ENCODE assay signal across 19 cellular contexts in genomic region chr14:54129850-54130640, GRCh38.
DNase-seq lines count a peak whose midpoint lies in the region; ATAC-seq, FAIRE-seq and TF ChIP-seq lines count a peak whose summit lies in the region.
"Had no signal": no experiment of that assay in that cellular context is flagged by ENCODE, and none has a peak within 500 bp of the region (broad histone marks: within the 10 kb centered on the region; RNA-seq: fewer than 3 reads in every experiment).

No MANE protein-coding gene starts in this region.

- H3K27me3 ChIP-seq in HepG2 (ENCODE audit: control insufficient read depth in 1 of 2, insufficient read depth in 2 of 2, low read length in 2 of 2) (no peaks in the 10 kb centered on the region), right lobe of liver (no peaks in the 10 kb centered on the region), adipocyte (replicated peaks; ENCODE audit: control insufficient read depth, insufficient read depth, low read length) (no peaks in the 10 kb centered on the region)

- no peak for TF ChIP-seq EP300 in HepG2 (IDR thresholded peaks at IDR 0.05; ENCODE audit: low read depth in 2 of 2, low read length in 2 of 2)
- TF ChIP-seq EP300 in HepG2 (CRISPR knock-in tag; IDR thresholded peaks at IDR 0.05; ENCODE audit: borderline replicate concordance) = no peak

- CTCF ChIA-PET in HepG2 (lab: Yijun Ruan, JAX; ENCODE audit: low intra/inter-chr PET ratio, low total read pairs) = no interaction called here

- DNase-seq in HepG2 (ENCODE audit: low spot score) (no peak), right lobe of liver (no peak), adipocyte (ENCODE audit: low read depth) (peak; percentile 9), iris pigment epithelial cell (ENCODE audit: low read depth) (peak; percentile 31), NCI-H345 treated with DMSO at 0.1 percent for 48 hours (lab: John Stamatoyannopoulos, UW; ENCODE audit: unreplicated experiment) (no peak), head of caudate nucleus (no peak), T1000 (lab: John Stamatoyannopoulos, UW) (no peak)
- DNase-seq: AML-193; Caco-2; CD4-positive, alpha-beta T cell; GOT3; H9; KBM-7 had no signal

- H3K4me3 ChIP-seq in HepG2 (replicated peaks in 1 of 3; ENCODE audit: insufficient read depth in 1 of 3, low read depth in 2 of 3, low read length in 3 of 3) = no peak overlapping the region
- no peak overlapping the region for H3K4me3 ChIP-seq in right lobe of liver
- H3K4me3 ChIP-seq in adipocyte (ENCODE audit: low read length) = no peak overlapping the region
- H3K4me3 ChIP-seq: A549, GM12878 had no signal

- H3K27ac ChIP-seq in HepG2 (ENCODE audit: extremely low read length, insufficient read depth, low read length) (no peak overlapping the region), right lobe of liver (no peak overlapping the region)
- H3K27ac ChIP-seq: 22Rv1, A549, C4-2B, HL-60 had no signal

- POLR2A ChIA-PET in HepG2 (lab: Yijun Ruan, JAX) = no interaction called here

- no peak overlapping the region for H3K4me2 ChIP-seq in HepG2 (ENCODE audit: low read depth, low read length)
- H3K4me2 ChIP-seq: A549 had no signal

- TF ChIP-seq RAD21 in HepG2 (CRISPR knock-in tag; IDR thresholded peaks at IDR 0.05) = no peak

- intact Hi-C loops in HepG2 (cut with micrococcal nuclease; ENCODE audit: unreplicated experiment) = no loop called here
- intact Hi-C loops in right lobe of liver (cut with DNase I) = no loop called here
- intact Hi-C loops in head of caudate nucleus (cut with DNase I) = no loop called here

- H3K9me3 ChIP-seq in HepG2 (ENCODE audit: low read length) (no peaks in the 10 kb centered on the region), right lobe of liver (no peaks in the 10 kb centered on the region), adipocyte (ENCODE audit: control insufficient read depth, low read length) (no peaks in the 10 kb centered on the region)
- H3K9me3 ChIP-seq: A549, Caco-2 had no signal

- TF ChIP-seq POLR2A in HepG2 (IDR thresholded peaks at IDR 0.05; ENCODE audit: insufficient read depth in 1 of 2, low read depth in 2 of 2, low read length in 2 of 2) = no peak
- TF ChIP-seq POLR2A in right lobe of liver (IDR thresholded peaks at IDR 0.05) = no peak

- H3K79me2 ChIP-seq in HepG2 (ENCODE audit: insufficient read depth, low read length) = no peaks in the 10 kb centered on the region

- TF ChIP-seq CTCF in HepG2 (CRISPR knock-in tag; IDR thresholded peaks at IDR 0.05) = no peak
- TF ChIP-seq CTCF in right lobe of liver (IDR thresholded peaks at IDR 0.05) = no peak

- no peaks in the 10 kb centered on the region for H4K20me1 ChIP-seq in HepG2 (ENCODE audit: insufficient read depth, low read length)

- no TSS peak for BruUV-seq in HepG2 (replicated peaks; lab: Mats Ljungman, UMichigan)

- ATAC-seq in HepG2 = no peak
- no peak for ATAC-seq in right lobe of liver
- ATAC-seq: A549, GM12878 had no signal

- 79% methylated on average over 5 of the region's 5 CpGs for WGBS in HepG2 (ENCODE audit: low lambda C conversion rate)
- 74% methylated on average over 5 of the region's 5 CpGs for WGBS in right lobe of liver (ENCODE audit: insufficient coverage, low coverage, low lambda C conversion rate, missing lambda C conversion rate)

- FAIRE-seq in HepG2 (lab: Jason Lieb, UNC) = peak; percentile 18
- FAIRE-seq: A549, D721Med, GM12878 had no signal

- H3K36me3 ChIP-seq in HepG2 (replicated peaks in 1 of 2; ENCODE audit: control insufficient read depth in 1 of 2, insufficient read depth in 2 of 2, low read length in 2 of 2) (no peaks in the 10 kb centered on the region), right lobe of liver (no peaks in the 10 kb centered on the region), adipocyte (ENCODE audit: control insufficient read depth, insufficient read depth, low read length, severe bottlenecking) (no peaks in the 10 kb centered on the region)

- H2AFZ ChIP-seq in HepG2 (ENCODE audit: low read length) = no peak overlapping the region

- H3K4me1 ChIP-seq in HepG2 (ENCODE audit: insufficient read depth, low read length) (peaks cover 61% of the 10 kb centered on the region), right lobe of liver (peaks cover 0 to 9% (median 0%) of the 10 kb centered on the region in 4 donors), adipocyte (ENCODE audit: control insufficient read depth, insufficient read depth, low read length) (peaks cover under 1% of the 10 kb centered on the region)

- H3K9ac ChIP-seq in HepG2 (ENCODE audit: insufficient read depth, low read depth, low read length) (no peak overlapping the region), adipocyte (ENCODE audit: low read length) (no peak overlapping the region)

- in situ Hi-C loops in HepG2 (cut with HindIII; ENCODE audit: extremely low pct_ligation_motif_present, low pct_unique_long_range_greater_than_20kb) = no loop called here

TF ChIP-seq in HepG2, 621 proteins besides CTCF, POLR2A, EP300 and RAD21:
- 0 out of 2 replicates have a peak, but pooled peaks have one; percentile 28 for TF ChIP-seq SOX5 (CRISPR knock-in tag; IDR thresholded peaks at IDR 0.05; ENCODE audit: borderline replicate concordance)
- 0 out of 2 replicates have a peak, but pooled peaks have one; percentile 12 for TF ChIP-seq ARID5B (CRISPR knock-in tag; IDR thresholded peaks at IDR 0.05)
- TF ChIP-seq THAP11 (CRISPR knock-in tag; IDR thresholded peaks at IDR 0.05) = no peak
- 0 out of 2 replicates have a peak, but pooled peaks have one; percentile 3 for TF ChIP-seq HNF4A (CRISPR knock-in tag; IDR thresholded peaks at IDR 0.05)
- TF ChIP-seq SOX6 (IDR thresholded peaks at IDR 0.05) = no peak
- peak; percentile 55 for TF ChIP-seq SOX6 (CRISPR knock-in tag; IDR thresholded peaks at IDR 0.05)
- no peak for TF ChIP-seq SOX13 (IDR thresholded peaks at IDR 0.05)
- peak in 1 of 2 experiments; percentile 74; a peak in 2 of 4 replicates for TF ChIP-seq SOX13 (CRISPR knock-in tag; conservative IDR thresholded peaks at IDR 0.05 in 1 of 2, IDR thresholded peaks at IDR 0.05 in 1 of 2)
- TF ChIP-seq, protein P1, sequence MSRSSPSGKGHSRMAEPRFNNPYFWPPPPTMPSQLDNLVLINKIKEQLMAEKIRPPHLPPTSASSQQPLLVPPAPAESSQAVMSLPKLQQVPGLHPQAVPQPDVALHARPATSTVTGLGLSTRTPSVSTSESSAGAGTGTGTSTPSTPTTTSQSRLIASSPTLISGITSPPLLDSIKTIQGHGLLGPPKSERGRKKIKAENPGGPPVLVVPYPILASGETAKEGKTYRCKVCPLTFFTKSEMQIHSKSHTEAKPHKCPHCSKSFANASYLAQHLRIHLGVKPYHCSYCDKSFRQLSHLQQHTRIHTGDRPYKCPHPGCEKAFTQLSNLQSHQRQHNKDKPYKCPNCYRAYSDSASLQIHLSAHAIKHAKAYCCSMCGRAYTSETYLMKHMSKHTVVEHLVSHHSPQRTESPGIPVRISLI (CRISPR knock-in tag; IDR thresholded peaks at IDR 0.05; ENCODE audit: borderline replicate concordance) = no peak

Comparison
In these comparisons a context has a peak if more than half of its experiments do, and no peak if none do; other contexts are left out.
1. DNase-seq: peak in adipocyte (single experiment) and iris pigment epithelial cell (single experiment); none in HepG2 (single experiment), right lobe of liver (0 of 3), NCI-H345 treated with DMSO at 0.1 percent for 48 hours (single experiment), head of caudate nucleus (0 of 42) and T1000 (single experiment).